ENCODE assay signal across 15 cellular contexts in the genomic region with DNA sequence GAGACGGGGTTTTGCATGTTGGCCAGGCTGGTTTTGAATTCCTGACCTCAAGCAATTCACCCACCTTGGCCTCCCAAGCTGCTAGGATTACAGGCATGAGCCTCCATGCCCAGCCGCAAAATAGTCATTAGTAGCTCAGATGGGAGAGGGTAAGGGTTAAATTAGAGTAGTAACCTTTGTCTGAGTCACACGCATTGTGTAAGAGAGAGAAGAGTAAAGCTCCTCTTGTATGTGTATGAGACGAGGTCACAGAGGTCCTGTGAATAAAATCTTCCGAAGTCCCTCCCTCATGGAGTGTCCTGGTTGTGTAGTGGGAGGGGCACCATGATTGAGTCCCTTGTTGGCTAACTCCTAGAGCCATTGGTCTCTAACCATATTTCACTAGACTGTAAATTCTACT.
"Had no signal": no experiment of that assay in that cellular context is flagged by ENCODE, and none has a peak within 500 bp of the region (broad histone marks: within the 10 kb centered on the region; RNA-seq: fewer than 3 reads in every experiment).

No MANE protein-coding gene starts in this region.

- H3K27ac ChIP-seq: dorsolateral prefrontal cortex, epithelial cell of prostate, thyroid gland had no signal

- DNase-seq: activated CD4-positive, alpha-beta T cell treated with anti-CD3 and anti-CD28 coated beads, Interleukin-2, amount 10 ng/mL, durations not matched to agents 24 days and 14 days; activated CD8-positive, alpha-beta T cell treated with anti-CD3 and anti-CD28 coated beads for 36 hours; activated naive CD4-positive, alpha-beta T cell; activated naive CD8-positive, alpha-beta T cell treated with anti-CD3 and anti-CD28 coated beads, Interleukin-2, amount 10 ng/mL, durations not matched to agents 7 days and 5 days; activated T-cell treated with anti-CD3 and anti-CD28 coated beads, Interleukin-2, amount 50 U/mL, for 1 hour; amygdala; caudate nucleus; dorsolateral prefrontal cortex; head of caudate nucleus; retina; stimulated activated CD4-positive, alpha-beta T cell treated with anti-CD3 and anti-CD28 coated beads, Interleukin-12 subunit alpha, Interleukin-12 subunit beta, amount 100 ng/mL, for 4 hours; stimulated activated CD4-positive, alpha-beta T cell treated with anti-CD3 and anti-CD28 coated beads, Interleukin-2, amount 100 ng/mL, for 24 hours; stimulated activated naive CD4-positive, alpha-beta T cell treated with Interleukin-2 at 50 U/mL for 16 hours; thyroid gland had no signal

- H3K36me3 ChIP-seq: thyroid gland had no signal

- H3K4me1 ChIP-seq: thyroid gland had no signal

- H3K4me3 ChIP-seq: dorsolateral prefrontal cortex, thyroid gland had no signal

- H3K27me3 ChIP-seq: thyroid gland had no signal
